Comparison of ENCODE assay signal across 8 cellular contexts in genomic region chr17:39952665-39953470, GRCh38. TPM values are rescaled to one million over a fixed set of nuclear protein-coding genes. Genes with fewer than 3 reads are reported as not detected.
DNase-seq lines count a peak whose midpoint lies in the region; ATAC-seq and TF ChIP-seq lines count a peak whose summit lies in the region.

No MANE protein-coding gene starts in this region.

- H3K27me3 ChIP-seq in right cardiac atrium (ENCODE audit: control insufficient read depth, insufficient read depth) (no peaks in the 10 kb centered on the region), psoas muscle (ENCODE audit: insufficient read depth in 3 of 3, low read length in 2 of 3) (no peaks in the 10 kb centered on the region)

- peak; percentile 78 for ATAC-seq in HG02642 (IDR thresholded peaks at IDR 0.05; ENCODE audit: poor library complexity, unreplicated experiment)
- ATAC-seq in right cardiac atrium = peak; percentile 96
- peak; percentile 93 to 95 (median 94) for ATAC-seq in psoas muscle

- H3K4me3 ChIP-seq in GM12864 (ENCODE audit: low read depth, low read length) (peak overlapping the region; percentile 61), right cardiac atrium (ENCODE audit: low read length) (peak overlapping the region; percentile 11), psoas muscle (peak overlapping the region; percentile 61), urinary bladder (ENCODE audit: low read depth, low read length) (peak overlapping the region; percentile 19)

- peaks cover 33% of the 10 kb centered on the region for H3K4me1 Mint-ChIP-seq in T-helper 1 cell treated with Interleukin-12 subunit alpha and Interleukin-12 subunit beta and Interleukin-4 antibody, amounts not matched to agents 30 μg/mL and 1 μg/mL, for 36 hours (ENCODE audit: low read depth)

- H3K9me3 Mint-ChIP-seq in T-helper 1 cell treated with Interleukin-12 subunit alpha and Interleukin-12 subunit beta and Interleukin-4 antibody, amounts not matched to agents 30 μg/mL and 1 μg/mL, for 36 hours = no peaks in the 10 kb centered on the region

- H3K36me3 ChIP-seq in psoas muscle (ENCODE audit: insufficient read depth in 1 of 2, low read depth in 1 of 2) (no peaks in the 10 kb centered on the region), urinary bladder (ENCODE audit: insufficient read depth) (no peaks in the 10 kb centered on the region)

- intact Hi-C loops in right cardiac atrium (cut with DNase I) (loop anchor here in 1 of 4 donors (10.0 kb wide), 1 partner anchor 62 kb away; the partner anchor contains the start of gene CSF3), psoas muscle (cut with DNase I) (no loop called here)

- DNase-seq in GM12864 (ENCODE audit: low read depth) (peak; percentile 90), NCI-H1436 (lab: John Stamatoyannopoulos, UW) (peak; percentile 99), right cardiac atrium (peak; percentile 98 to 99 (median 99)), psoas muscle (peak; percentile 98 to 99)

- H3K4me3 Mint-ChIP-seq in T-helper 1 cell treated with Interleukin-12 subunit alpha and Interleukin-12 subunit beta and Interleukin-4 antibody, amounts not matched to agents 30 μg/mL and 1 μg/mL, for 36 hours = peak overlapping the region; percentile 81

- H3K9me3 ChIP-seq in right cardiac atrium (ENCODE audit: control insufficient read depth, low read length) = no peaks in the 10 kb centered on the region
- no peaks in the 10 kb centered on the region for H3K9me3 ChIP-seq in psoas muscle

- H3K36me3 Mint-ChIP-seq in T-helper 1 cell treated with Interleukin-12 subunit alpha and Interleukin-12 subunit beta and Interleukin-4 antibody, amounts not matched to agents 30 μg/mL and 1 μg/mL, for 36 hours (ENCODE audit: low read depth) = no peaks in the 10 kb centered on the region

- TF ChIP-seq CTCF in GM12864 (IDR thresholded peaks at IDR 0.05; ENCODE audit: low read depth, low read length, missing control alignments) (no peak), psoas muscle (IDR thresholded peaks at IDR 0.05) (no peak)

- no peaks in the 10 kb centered on the region for H3K4me1 ChIP-seq in right cardiac atrium (ENCODE audit: control insufficient read depth, insufficient read depth, low read length)
- H3K4me1 ChIP-seq in psoas muscle = peaks cover 5% of the 10 kb centered on the region
- H3K4me1 ChIP-seq in urinary bladder (ENCODE audit: insufficient read depth) = no peaks in the 10 kb centered on the region

- peak overlapping the region; percentile 81 for H3K27ac Mint-ChIP-seq in T-helper 1 cell treated with Interleukin-12 subunit alpha and Interleukin-12 subunit beta and Interleukin-4 antibody, amounts not matched to agents 30 μg/mL and 1 μg/mL, for 36 hours

- WGBS in right cardiac atrium = under 1% methylated on average over 56 of the region's 56 CpGs
- WGBS in psoas muscle, 3 donors = 1 to 2% (median 1%) methylated on average over 35 to 56 of the region's 56 CpGs
- WGBS in urinary bladder = 1% methylated on average over 56 of the region's 56 CpGs

- H3K27ac ChIP-seq in angular gyrus (ENCODE audit: low read depth, low read length) (peak overlapping the region; percentile 73), right cardiac atrium (ENCODE audit: low read length) (peak overlapping the region; percentile 1), psoas muscle (peak overlapping the region; percentile 68), urinary bladder (ENCODE audit: low read depth) (peak overlapping the region; percentile 33)

- peaks cover 4% of the 10 kb centered on the region for H3K27me3 Mint-ChIP-seq in T-helper 1 cell treated with Interleukin-12 subunit alpha and Interleukin-12 subunit beta and Interleukin-4 antibody, amounts not matched to agents 30 μg/mL and 1 μg/mL, for 36 hours (ENCODE audit: low read depth)

RNA-seq across cellular contexts. Expression of gene GSDMA, which starts 9.9 kb away (rescaled TPM):
- under 1 TPM in 3 of 4 donors, not detected in 1; 0.29 to 0.97 (median 0.53) TPM for total RNA-seq in right cardiac atrium
- polyA plus RNA-seq in right cardiac atrium = not detected
- total RNA-seq in psoas muscle = under 1 TPM in 2 of 4 donors, not detected in 2; 0.24 to 0.32 TPM
- under 1 TPM in 2 of 3 donors, not detected in 1; 0.03 to 0.06 TPM for polyA plus RNA-seq in psoas muscle
- 0.21 TPM for total RNA-seq in urinary bladder
- polyA plus RNA-seq in urinary bladder = 0.41 TPM

RNA-seq across cellular contexts. Expression of gene LRRC3C, which starts 25.3 kb away (rescaled TPM):
- total RNA-seq in right cardiac atrium (not detected), psoas muscle (not detected), urinary bladder (not detected)
- polyA plus RNA-seq in right cardiac atrium (not detected), psoas muscle (under 1 TPM in 1 of 3 donors, not detected in 2; 0.04 TPM), urinary bladder (not detected)

RNA-seq across cellular contexts. Expression of gene ORMDL3, which starts 25.5 kb away (rescaled TPM):
- total RNA-seq in right cardiac atrium = 10 to 100 TPM; 37.0 to 42.3 (median 39.3) TPM
- 46.6 TPM for polyA plus RNA-seq in right cardiac atrium
- total RNA-seq in psoas muscle = 10 to 100 TPM; 16.9 to 25.1 (median 22.0) TPM
- 10 to 100 TPM; 18.7 to 66.9 (median 23.6) TPM for polyA plus RNA-seq in psoas muscle
- total RNA-seq in urinary bladder = 59.8 TPM
- polyA plus RNA-seq in urinary bladder = 61.9 TPM

RNA-seq across cellular contexts. Expression of gene PSMD3, which starts 27.7 kb away (rescaled TPM):
- total RNA-seq in right cardiac atrium = 10 to 100 TPM; 80.0 to 83.1 (median 81.1) TPM
- 85.8 TPM for polyA plus RNA-seq in right cardiac atrium
- 100 to 1,000 TPM; 137 to 253 (median 220) TPM for total RNA-seq in psoas muscle
- 100 to 1,000 TPM; 168 to 392 (median 234) TPM for polyA plus RNA-seq in psoas muscle
- total RNA-seq in urinary bladder = 36.0 TPM
- polyA plus RNA-seq in urinary bladder = 80.6 TPM

RNA-seq across cellular contexts. Expression of gene GSDMB, which starts 34.4 kb away (rescaled TPM):
- total RNA-seq in right cardiac atrium (1 to 10 TPM; 1.9 to 2.9 (median 2.4) TPM), psoas muscle (1 to 10 TPM in 1 of 4 donors, under 1 TPM in 3; 0.54 to 3.6 (median 0.93) TPM), urinary bladder (14.2 TPM)
- polyA plus RNA-seq in right cardiac atrium (1.8 TPM), psoas muscle (1 to 10 TPM in 1 of 3 donors, under 1 TPM in 2; 0.77 to 1.1 (median 1.00) TPM), urinary bladder (7.8 TPM)

Comparison
In these comparisons a context has a peak if more than half of its experiments do, and no peak if none do; other contexts are left out.
1. Peak in every context shown above with its lines: DNase-seq, ATAC-seq, H3K4me3 ChIP-seq and H3K27ac ChIP-seq.
2. H3K4me3 ChIP-seq: peak in every context shown above with its lines; median percentile 61 in GM12864; 61 in psoas muscle; 19 in urinary bladder; 11 in right cardiac atrium.
3. H3K27ac ChIP-seq: peak in every context shown above with its lines; median percentile 73 in angular gyrus; 68 in psoas muscle; 33 in urinary bladder; 1 in right cardiac atrium.